Comparison of ENCODE assay signal across 15 cellular contexts in the genomic region with DNA sequence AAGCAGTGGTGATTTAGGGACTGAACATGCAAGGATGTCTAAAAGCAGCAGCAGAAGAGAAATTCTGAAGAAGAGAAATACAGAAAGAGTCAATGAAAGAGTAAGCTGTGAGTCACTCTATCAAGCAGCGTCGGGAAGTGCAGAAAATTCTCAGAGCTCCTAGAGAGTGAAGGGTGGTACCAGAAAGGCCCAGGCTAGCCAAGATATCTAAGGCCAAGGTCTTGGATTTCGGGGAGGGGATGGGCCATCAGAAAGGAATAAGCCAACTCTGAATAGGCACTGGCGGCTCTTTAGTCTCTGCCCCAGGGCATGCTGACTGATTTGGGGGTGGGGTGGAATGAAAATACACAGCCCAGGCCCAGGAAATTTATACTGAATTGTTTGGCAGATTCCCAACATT.
A peak's percentile ranks its signal among the peaks of the same experiment; 100 is the strongest.
DNase-seq lines count a peak whose midpoint lies in the region; ATAC-seq and TF ChIP-seq lines count a peak whose summit lies in the region.
"Had no signal": no experiment of that assay in that cellular context is flagged by ENCODE, and none has a peak within 500 bp of the region (broad histone marks: within the 10 kb centered on the region; RNA-seq: fewer than 3 reads in every experiment).

No MANE protein-coding gene starts in this region.

- H3K9me2 ChIP-seq in PC-3 (replicated peaks; ENCODE audit: low read length) = no peaks in the 10 kb centered on the region

- H3K27ac ChIP-seq in PC-3 (ENCODE audit: low read length) (no peak overlapping the region), vagina (peak overlapping the region; percentile 50), testis (no peak overlapping the region)
- H3K27ac ChIP-seq: brain microvascular endothelial cell, left lung, suprapubic skin, VCaP had no signal

- DNase-seq in NCI-H748 (lab: John Stamatoyannopoulos, UW; ENCODE audit: unreplicated experiment) (peak; percentile 5), NCI-H748 treated with DMSO at 0.1 percent for 48 hours (lab: John Stamatoyannopoulos, UW) (no peak), PC-3 (peak; percentile 44), fibroblast of peridontal ligament (ENCODE audit: extremely low read depth) (peak; percentile 13), vagina (ENCODE audit: extremely low spot score in 2 of 2) (no peak), UCSD-AML1 (lab: John Stamatoyannopoulos, UW; ENCODE audit: unreplicated experiment) (no peak), testis (no peak), NAMALWA (ENCODE audit: low spot score) (no peak)
- DNase-seq: brain microvascular endothelial cell, left lung, naive B cell, NCI-H226, OCI-M1 had no signal

- H3K4me3 ChIP-seq in PC-3 (ENCODE audit: low read length) = no peak overlapping the region
- no peak overlapping the region for H3K4me3 ChIP-seq in vagina
- no peak overlapping the region for H3K4me3 ChIP-seq in testis
- H3K4me3 ChIP-seq: left lung, suprapubic skin had no signal

- no peaks in the 10 kb centered on the region for H3K27me3 ChIP-seq in PC-3 (ENCODE audit: low read length)
- H3K27me3 ChIP-seq in vagina = no peaks in the 10 kb centered on the region
- H3K27me3 ChIP-seq in testis = no peaks in the 10 kb centered on the region
- H3K27me3 ChIP-seq: brain microvascular endothelial cell, left lung, suprapubic skin had no signal

- POLR2A ChIA-PET in PC-3 (lab: Charles Lee; ENCODE audit: unreplicated experiment) = no interaction called here

- no peaks in the 10 kb centered on the region for H3K9me3 ChIP-seq in PC-3 (ENCODE audit: low read length)
- no peaks in the 10 kb centered on the region for H3K9me3 ChIP-seq in vagina
- H3K9me3 ChIP-seq in testis = no peaks in the 10 kb centered on the region
- H3K9me3 ChIP-seq: left lung, suprapubic skin had no signal

- no peaks in the 10 kb centered on the region for H3F3A ChIP-seq in PC-3 (ENCODE audit: low read length, unreplicated experiment)

- BruUV-seq in PC-3 (replicated peaks; lab: Mats Ljungman, UMichigan) = no TSS peak

- intact Hi-C loops in PC-3 (cut with micrococcal nuclease) = no loop called here
- intact Hi-C loops in vagina (cut with DNase I) = no loop called here
- intact Hi-C loops in testis (cut with DNase I; ENCODE audit: low total_unique reads) = no loop called here

- CTCF ChIA-PET in PC-3 (lab: Charles Lee) = no interaction called here

- TF ChIP-seq POLR2A in vagina (IDR thresholded peaks at IDR 0.05) = no peak
- TF ChIP-seq POLR2A in testis (IDR thresholded peaks at IDR 0.05) = no peak

- H3K4me2 ChIP-seq in PC-3 (ENCODE audit: low read length) = no peak overlapping the region

- no peak overlapping the region for H3K9ac ChIP-seq in PC-3 (ENCODE audit: low read length)

- no peak overlapping the region for H2AFZ ChIP-seq in PC-3 (ENCODE audit: low read length)

- no peaks in the 10 kb centered on the region for H3K79me2 ChIP-seq in PC-3 (ENCODE audit: low read length)

- peak; percentile 88 for ATAC-seq in PC-3
- ATAC-seq: left lung had no signal

- 61 to 66% methylated on average over 4 of the region's 4 CpGs for WGBS in testis, 2 donors

- H3K4me1 ChIP-seq in PC-3 (ENCODE audit: insufficient read depth, low read length) (peaks cover 5% of the 10 kb centered on the region; the same call in 1 of the 2 replicates), vagina (peaks cover 8% of the 10 kb centered on the region), testis (no peaks in the 10 kb centered on the region)
- H3K4me1 ChIP-seq: left lung had no signal

- H3K36me3 ChIP-seq in PC-3 (ENCODE audit: low read depth, low read length) (no peaks in the 10 kb centered on the region), vagina (no peaks in the 10 kb centered on the region), testis (ENCODE audit: low read depth, missing control alignments) (no peaks in the 10 kb centered on the region)
- H3K36me3 ChIP-seq: brain microvascular endothelial cell, left lung, suprapubic skin had no signal

- H4K20me1 ChIP-seq in PC-3 (ENCODE audit: low read length) = no peaks in the 10 kb centered on the region

- TF ChIP-seq CTCF in PC-3 (conservative IDR thresholded peaks at IDR 0.05; ENCODE audit: low read depth, low read length) (no peak), vagina (IDR thresholded peaks at IDR 0.05) (no peak), testis (IDR thresholded peaks at IDR 0.05) (no peak)

Comparison
In these comparisons a context has a peak if more than half of its experiments do, and no peak if none do; other contexts are left out.
1. DNase-seq: peak in NCI-H748 (single experiment), PC-3 (single experiment) and fibroblast of peridontal ligament (single experiment); none in NCI-H748 treated with DMSO at 0.1 percent for 48 hours (single experiment), vagina (0 of 2), UCSD-AML1 (single experiment), testis (single experiment) and NAMALWA (single experiment).